ENCODE assay signal across 2 cellular contexts in genomic region chr5:112604741-112605390, GRCh38.
TF ChIP-seq lines count a peak whose summit lies in the region.

No MANE protein-coding gene starts in this region.

TF ChIP-seq in WTC11, 78 proteins besides CTCF, POLR2A, EP300 and RAD21 (continued from another document):
- TF ChIP-seq, protein P1, sequence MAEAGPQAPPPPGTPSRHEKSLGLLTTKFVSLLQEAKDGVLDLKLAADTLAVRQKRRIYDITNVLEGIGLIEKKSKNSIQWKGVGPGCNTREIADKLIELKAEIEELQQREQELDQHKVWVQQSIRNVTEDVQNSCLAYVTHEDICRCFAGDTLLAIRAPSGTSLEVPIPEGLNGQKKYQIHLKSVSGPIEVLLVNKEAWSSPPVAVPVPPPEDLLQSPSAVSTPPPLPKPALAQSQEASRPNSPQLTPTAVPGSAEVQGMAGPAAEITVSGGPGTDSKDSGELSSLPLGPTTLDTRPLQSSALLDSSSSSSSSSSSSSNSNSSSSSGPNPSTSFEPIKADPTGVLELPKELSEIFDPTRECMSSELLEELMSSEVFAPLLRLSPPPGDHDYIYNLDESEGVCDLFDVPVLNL (CRISPR knock-in tag; IDR thresholded peaks at IDR 0.05; ENCODE audit: borderline replicate concordance, low read depth), result no peak
- TF ChIP-seq ZNF219 (CRISPR knock-in tag; IDR thresholded peaks at IDR 0.05; ENCODE audit: borderline replicate concordance), result no peak
- TF ChIP-seq, protein P2, sequence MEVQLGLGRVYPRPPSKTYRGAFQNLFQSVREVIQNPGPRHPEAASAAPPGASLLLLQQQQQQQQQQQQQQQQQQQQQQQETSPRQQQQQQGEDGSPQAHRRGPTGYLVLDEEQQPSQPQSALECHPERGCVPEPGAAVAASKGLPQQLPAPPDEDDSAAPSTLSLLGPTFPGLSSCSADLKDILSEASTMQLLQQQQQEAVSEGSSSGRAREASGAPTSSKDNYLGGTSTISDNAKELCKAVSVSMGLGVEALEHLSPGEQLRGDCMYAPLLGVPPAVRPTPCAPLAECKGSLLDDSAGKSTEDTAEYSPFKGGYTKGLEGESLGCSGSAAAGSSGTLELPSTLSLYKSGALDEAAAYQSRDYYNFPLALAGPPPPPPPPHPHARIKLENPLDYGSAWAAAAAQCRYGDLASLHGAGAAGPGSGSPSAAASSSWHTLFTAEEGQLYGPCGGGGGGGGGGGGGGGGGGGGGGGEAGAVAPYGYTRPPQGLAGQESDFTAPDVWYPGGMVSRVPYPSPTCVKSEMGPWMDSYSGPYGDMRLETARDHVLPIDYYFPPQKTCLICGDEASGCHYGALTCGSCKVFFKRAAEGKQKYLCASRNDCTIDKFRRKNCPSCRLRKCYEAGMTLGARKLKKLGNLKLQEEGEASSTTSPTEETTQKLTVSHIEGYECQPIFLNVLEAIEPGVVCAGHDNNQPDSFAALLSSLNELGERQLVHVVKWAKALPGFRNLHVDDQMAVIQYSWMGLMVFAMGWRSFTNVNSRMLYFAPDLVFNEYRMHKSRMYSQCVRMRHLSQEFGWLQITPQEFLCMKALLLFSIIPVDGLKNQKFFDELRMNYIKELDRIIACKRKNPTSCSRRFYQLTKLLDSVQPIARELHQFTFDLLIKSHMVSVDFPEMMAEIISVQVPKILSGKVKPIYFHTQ (CRISPR knock-in tag; IDR thresholded peaks at IDR 0.05), result no peak
- TF ChIP-seq OVOL2 (CRISPR knock-in tag; IDR thresholded peaks at IDR 0.05; ENCODE audit: borderline replicate concordance), result no peak
- TF ChIP-seq IRF2 (CRISPR knock-in tag; IDR thresholded peaks at IDR 0.05; ENCODE audit: borderline replicate concordance, low read depth), result no peak
- no peak for TF ChIP-seq PRRX2 (CRISPR knock-in tag; IDR thresholded peaks at IDR 0.05)
- TF ChIP-seq, protein P3, sequence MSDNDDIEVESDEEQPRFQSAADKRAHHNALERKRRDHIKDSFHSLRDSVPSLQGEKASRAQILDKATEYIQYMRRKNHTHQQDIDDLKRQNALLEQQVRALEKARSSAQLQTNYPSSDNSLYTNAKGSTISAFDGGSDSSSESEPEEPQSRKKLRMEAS (CRISPR knock-in tag; IDR thresholded peaks at IDR 0.05), result no peak
- no peak for TF ChIP-seq FOXJ3 (CRISPR knock-in tag; IDR thresholded peaks at IDR 0.05; ENCODE audit: borderline replicate concordance)
- TF ChIP-seq GRHL2 (CRISPR knock-in tag; IDR thresholded peaks at IDR 0.05; ENCODE audit: insufficient replicate concordance, severe bottlenecking), result no peak
- TF ChIP-seq TEAD1 (CRISPR knock-in tag; IDR thresholded peaks at IDR 0.05), result no peak

TF ChIP-seq in neural cell, 6 proteins besides CTCF, POLR2A, EP300 and RAD21 (continued from another document):
- TF ChIP-seq REST (IDR thresholded peaks at IDR 0.05; ENCODE audit: borderline replicate concordance), result no peak
TF ChIP-seq in neural cell: peak in this region for 0.
